ENCODE assay signal across 10 cellular contexts in genomic region chr13:110304256-110304655, GRCh38. TPM values are rescaled to one million over a fixed set of nuclear protein-coding genes. Genes with fewer than 3 reads are reported as not detected.
DNase-seq lines count a peak whose midpoint lies in the region; FAIRE-seq lines count a peak whose summit lies in the region.
"Had no signal": no experiment of that assay in that cellular context is flagged by ENCODE, and none has a peak within 500 bp of the region (broad histone marks: within the 10 kb centered on the region; RNA-seq: fewer than 3 reads in every experiment).

No MANE protein-coding gene starts in this region.

- peak; percentile 88 for DNase-seq in LHCN-M2 (ENCODE audit: low read depth)
- DNase-seq in dermis blood vessel endothelial cell: peak; percentile 57
- DNase-seq in lung microvascular endothelial cell (ENCODE audit: low read depth in 2 of 2): peak; percentile 34 to 58
- DNase-seq in stromal cell of bone marrow (ENCODE audit: low read depth): peak; percentile 86
- DNase-seq in HTR-8/SVneo (ENCODE audit: insufficient read length, low spot score): no peak
- no peak for DNase-seq in stimulated activated CD4-positive, alpha-beta T cell treated with anti-CD3 and anti-CD28 coated beads, Interleukin-4, amount 100 ng/mL, for 4 hours
- DNase-seq in COR-L47 (lab: John Stamatoyannopoulos, UW): no peak
- no peak for DNase-seq in LoVo (ENCODE audit: low spot score)
- DNase-seq: DMS79 treated with DMSO at 0.1 percent for 48 hours, right lobe of liver had no signal

- FAIRE-seq in HTR-8/SVneo (lab: Jason Lieb, UNC): no peak

RNA-seq across cellular contexts. Expression of gene COL4A1, which starts 2.7 kb away (rescaled TPM):
- total RNA-seq in LHCN-M2 (2014; rRNA removed) (63.0 and 68.5 TPM in 2 replicates), dermis blood vessel endothelial cell (1,485 and 1,882 TPM in 2 replicates), lung microvascular endothelial cell (836 and 1,068 TPM in 2 replicates)
- 39.7 TPM for polyA plus RNA-seq in LHCN-M2 (2012)

RNA-seq across cellular contexts. Expression of gene COL4A2, which starts 2.8 kb away (rescaled TPM):
- total RNA-seq in LHCN-M2 (2014; rRNA removed) (67.4 and 77.5 TPM in 2 replicates), dermis blood vessel endothelial cell (1,112 and 1,320 TPM in 2 replicates), lung microvascular endothelial cell (728 and 775 TPM in 2 replicates)
- polyA plus RNA-seq in LHCN-M2 (2012): 63.5 TPM

Comparison
In these comparisons a context has a peak if more than half of its experiments do, and no peak if none do; other contexts are left out.
1. DNase-seq: peak in LHCN-M2 (single experiment), dermis blood vessel endothelial cell (single experiment), lung microvascular endothelial cell (2 of 2) and stromal cell of bone marrow (single experiment); none in HTR-8/SVneo (single experiment), stimulated activated CD4-positive, alpha-beta T cell treated with anti-CD3 and anti-CD28 coated beads, Interleukin-4, amount 100 ng/mL, for 4 hours (0 of 2), COR-L47 (single experiment) and LoVo (single experiment).
2. RNA of gene COL4A1, which starts 2.7 kb away (total RNA-seq): 1,485 to 1,882 TPM in dermis blood vessel endothelial cell and 836 to 1,068 TPM in lung microvascular endothelial cell; 63.0 to 68.5 TPM in LHCN-M2; every median in the first group is over 10 times any median in the second.